ENCODE assay signal across 30 cellular contexts in the genomic region with DNA sequence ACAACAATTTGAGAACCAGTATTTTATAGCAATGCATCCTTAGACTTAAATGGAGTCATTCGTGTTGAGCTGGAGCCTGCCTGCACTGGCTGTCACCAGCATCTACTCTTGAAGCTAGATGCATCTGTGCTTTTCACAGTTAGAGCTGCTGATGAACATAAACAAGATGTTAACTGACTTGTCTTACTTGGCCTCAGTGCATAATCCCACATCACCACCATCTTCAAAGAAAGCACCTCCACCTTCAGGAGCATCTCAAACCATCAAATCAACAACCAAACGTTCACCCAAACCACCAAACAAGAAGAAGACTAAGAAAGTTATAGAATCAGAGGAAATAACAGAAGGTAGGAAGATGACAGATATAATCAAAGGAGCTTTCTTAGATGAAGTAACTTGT. TPM values are rescaled to one million over a fixed set of nuclear protein-coding genes. Genes with fewer than 3 reads are reported as not detected.
DNase-seq lines count a peak whose midpoint lies in the region; ATAC-seq and TF ChIP-seq lines count a peak whose summit lies in the region.
"Had no signal": no experiment of that assay in that cellular context is flagged by ENCODE, and none has a peak within 500 bp of the region (broad histone marks: within the 10 kb centered on the region; RNA-seq: fewer than 3 reads in every experiment).

No MANE protein-coding gene starts in this region.

- H3K27ac ChIP-seq in KOPT-K1 (ENCODE audit: low read depth, low read length, poor library complexity, severe bottlenecking), result peak overlapping the region; percentile 82
- H3K27ac ChIP-seq in right atrium auricular region, result no peak overlapping the region
- H3K27ac ChIP-seq: brain microvascular endothelial cell, left ventricle myocardium inferior, neutrophil, testis had no signal

- no peaks in the 10 kb centered on the region for H3K27me3 Mint-ChIP-seq in activated T-cell treated with anti-CD3 and anti-CD28 coated beads, Interleukin-2, amount 50 U/mL, for 72 hours (ENCODE audit: low read depth)
- H3K27me3 Mint-ChIP-seq in activated T-helper 1 cell treated with anti-CD3 and anti-CD28 coated beads, Interleukin-12 subunit alpha, Interleukin-12 subunit beta, Interleukin-2, Interleukin-4 antibody, amounts not matched to agents 30 ng/mL and 10 ng/mL and 1 ng/mL, durations not matched to agents 14 hours and 24 hours and 36 hours (ENCODE audit: insufficient read depth), result no peaks in the 10 kb centered on the region

- peaks cover 5% of the 10 kb centered on the region; the same call in 1 of the 2 replicates for H3K36me3 ChIP-seq in KOPT-K1 (ENCODE audit: insufficient read depth, low read length)
- no peaks in the 10 kb centered on the region for H3K36me3 ChIP-seq in right atrium auricular region
- H3K36me3 ChIP-seq: brain microvascular endothelial cell, left ventricle myocardium inferior, MG63, neutrophil had no signal

- H3K9me3 ChIP-seq in KOPT-K1 (ENCODE audit: insufficient read depth, low read length, poor library complexity, severe bottlenecking) (no peaks in the 10 kb centered on the region), right atrium auricular region (no peaks in the 10 kb centered on the region)
- H3K9me3 ChIP-seq: heart right ventricle, left ventricle myocardium inferior, MG63, neutrophil, testis had no signal

- no peaks in the 10 kb centered on the region for H3K27me3 ChIP-seq in right atrium auricular region
- H3K27me3 ChIP-seq: brain microvascular endothelial cell, heart right ventricle, MG63, neutrophil, testis had no signal

- no peaks in the 10 kb centered on the region for H3K9me3 Mint-ChIP-seq in activated T-cell treated with anti-CD3 and anti-CD28 coated beads, Interleukin-2, amount 50 U/mL, for 72 hours
- no peaks in the 10 kb centered on the region for H3K9me3 Mint-ChIP-seq in activated T-helper 1 cell treated with anti-CD3 and anti-CD28 coated beads, Interleukin-12 subunit alpha, Interleukin-12 subunit beta, Interleukin-2, Interleukin-4 antibody, amounts not matched to agents 30 ng/mL and 10 ng/mL and 1 ng/mL, durations not matched to agents 14 hours and 24 hours and 36 hours
- no peaks in the 10 kb centered on the region for H3K9me3 Mint-ChIP-seq in stimulated activated effector memory CD8-positive, alpha-beta T cell treated with anti-CD3 and anti-CD28 coated beads, Interleukin-12 subunit alpha, Interleukin-12 subunit beta, amount 100 ng/mL, for 72 hours

- TF ChIP-seq CTCF in right atrium auricular region (IDR thresholded peaks at IDR 0.05), result no peak

- no peak for ATAC-seq in activated T-cell treated with anti-CD3 and anti-CD28 coated beads, Interleukin-2, amount 50 U/mL, for 72 hours (replicated peaks in 1 of 2)
- no peak for ATAC-seq in stimulated activated effector memory CD8-positive, alpha-beta T cell treated with anti-CD3 and anti-CD28 coated beads, Interleukin-12 subunit alpha, Interleukin-12 subunit beta, amount 100 ng/mL, for 72 hours
- ATAC-seq in HG02840 (IDR thresholded peaks at IDR 0.05; ENCODE audit: low FRiP score, unreplicated experiment), result no peak
- ATAC-seq: heart right ventricle; right cardiac atrium; stimulated activated naive CD8-positive, alpha-beta T cell treated with anti-CD3 and anti-CD28 coated beads, Interleukin-15, Interleukin-2, amounts not matched to agents 100 U/mL and 50 U/mL, for 24 hours had no signal

- peak overlapping the region; percentile 15 to 22 for H3K4me3 Mint-ChIP-seq in activated T-cell treated with anti-CD3 and anti-CD28 coated beads, Interleukin-2, amount 50 U/mL, for 72 hours
- peak overlapping the region; percentile 58 for H3K4me3 Mint-ChIP-seq in activated T-helper 1 cell treated with anti-CD3 and anti-CD28 coated beads, Interleukin-12 subunit alpha, Interleukin-12 subunit beta, Interleukin-2, Interleukin-4 antibody, amounts not matched to agents 30 ng/mL and 10 ng/mL and 1 ng/mL, durations not matched to agents 14 hours and 24 hours and 36 hours
- H3K4me3 Mint-ChIP-seq in stimulated activated effector memory CD8-positive, alpha-beta T cell treated with anti-CD3 and anti-CD28 coated beads, Interleukin-12 subunit alpha, Interleukin-12 subunit beta, amount 100 ng/mL, for 72 hours, result no peak overlapping the region

- peaks cover 0 to 5% of the 10 kb centered on the region in 2 donors for H3K36me3 Mint-ChIP-seq in activated T-cell treated with anti-CD3 and anti-CD28 coated beads, Interleukin-2, amount 50 U/mL, for 72 hours (ENCODE audit: insufficient read depth in 2 of 2)
- H3K36me3 Mint-ChIP-seq in activated T-helper 1 cell treated with anti-CD3 and anti-CD28 coated beads, Interleukin-12 subunit alpha, Interleukin-12 subunit beta, Interleukin-2, Interleukin-4 antibody, amounts not matched to agents 30 ng/mL and 10 ng/mL and 1 ng/mL, durations not matched to agents 14 hours and 24 hours and 36 hours (ENCODE audit: low read depth), result peaks cover 14% of the 10 kb centered on the region
- no peaks in the 10 kb centered on the region for H3K36me3 Mint-ChIP-seq in stimulated activated effector memory CD8-positive, alpha-beta T cell treated with anti-CD3 and anti-CD28 coated beads, Interleukin-12 subunit alpha, Interleukin-12 subunit beta, amount 100 ng/mL, for 72 hours

- no peaks in the 10 kb centered on the region for H3K4me1 ChIP-seq in right atrium auricular region
- H3K4me1 ChIP-seq: testis had no signal

- H3K27ac Mint-ChIP-seq in activated T-cell treated with anti-CD3 and anti-CD28 coated beads, Interleukin-2, amount 50 U/mL, for 72 hours, result peak overlapping the region; percentile 48
- H3K27ac Mint-ChIP-seq in activated T-helper 1 cell treated with anti-CD3 and anti-CD28 coated beads, Interleukin-12 subunit alpha, Interleukin-12 subunit beta, Interleukin-2, Interleukin-4 antibody, amounts not matched to agents 30 ng/mL and 10 ng/mL and 1 ng/mL, durations not matched to agents 14 hours and 24 hours and 36 hours, result peak overlapping the region; percentile 94
- peak overlapping the region; percentile 4 for H3K27ac Mint-ChIP-seq in stimulated activated effector memory CD8-positive, alpha-beta T cell treated with anti-CD3 and anti-CD28 coated beads, Interleukin-12 subunit alpha, Interleukin-12 subunit beta, amount 100 ng/mL, for 72 hours

- DNase-seq in activated T-cell treated with anti-CD3 and anti-CD28 coated beads, Interleukin-2, amount 50 U/mL, for 72 hours, result no peak
- DNase-seq in activated T-cell treated with anti-CD3 and anti-CD28 coated beads for 4 hours, result no peak
- no peak for DNase-seq in activated T-helper 1 cell treated with anti-CD3 and anti-CD28 coated beads, Interleukin-12 subunit alpha, Interleukin-12 subunit beta, Interleukin-2, Interleukin-4 antibody, amounts not matched to agents 30 ng/mL and 10 ng/mL and 1 ng/mL, durations not matched to agents 14 hours and 24 hours and 36 hours (ENCODE audit: low spot score)
- DNase-seq in stimulated activated effector memory CD8-positive, alpha-beta T cell treated with anti-CD3 and anti-CD28 coated beads, Interleukin-12 subunit alpha, Interleukin-12 subunit beta, amount 100 ng/mL, for 72 hours (ENCODE audit: low spot score in 2 of 2), result no peak
- no peak for DNase-seq in right atrium auricular region (ENCODE audit: low spot score)
- DNase-seq: activated CD4-positive, CD25-positive, alpha-beta regulatory T cell treated with anti-CD3 and anti-CD28 coated beads, Interleukin-2, amount 50 U/mL, for 72 hours; activated effector memory CD4-positive, alpha-beta T cell treated with Interleukin-2 at 50 U/mL for 16 hours; AML-193; amygdala; brain microvascular endothelial cell; DMS153; H7; heart right ventricle; KBM-7; left ventricle myocardium inferior; MG63; NCI-H1105; NCI-H2029 treated with DMSO at 0.1 percent for 48 hours; NCI-H526; OCI-M1; posterior cingulate gyrus; right cardiac atrium; stimulated activated naive CD8-positive, alpha-beta T cell treated with anti-CD3 and anti-CD28 coated beads, Interleukin-15, Interleukin-2, amounts not matched to agents 100 U/mL and 50 U/mL, for 24 hours; testis had no signal

- intact Hi-C loops in activated T-helper 1 cell treated with anti-CD3 and anti-CD28 coated beads, Interleukin-12 subunit alpha, Interleukin-12 subunit beta, Interleukin-2, Interleukin-4 antibody, amounts not matched to agents 30 ng/mL and 10 ng/mL and 1 ng/mL, durations not matched to agents 14 hours and 24 hours and 36 hours (cut with micrococcal nuclease), result loop anchor here (1.0 to 10.0 kb wide), 4 partner anchors 71 to 1149 kb away; a partner anchor contains a TSS

- H3K4me1 Mint-ChIP-seq in activated T-cell treated with anti-CD3 and anti-CD28 coated beads, Interleukin-2, amount 50 U/mL, for 72 hours (ENCODE audit: low read depth), result peaks cover 70% of the 10 kb centered on the region
- H3K4me1 Mint-ChIP-seq in activated T-helper 1 cell treated with anti-CD3 and anti-CD28 coated beads, Interleukin-12 subunit alpha, Interleukin-12 subunit beta, Interleukin-2, Interleukin-4 antibody, amounts not matched to agents 30 ng/mL and 10 ng/mL and 1 ng/mL, durations not matched to agents 14 hours and 24 hours and 36 hours (ENCODE audit: low read depth), result peaks cover 71% of the 10 kb centered on the region
- peaks cover 5% of the 10 kb centered on the region for H3K4me1 Mint-ChIP-seq in stimulated activated effector memory CD8-positive, alpha-beta T cell treated with anti-CD3 and anti-CD28 coated beads, Interleukin-12 subunit alpha, Interleukin-12 subunit beta, amount 100 ng/mL, for 72 hours

- no peak overlapping the region for H3K4me3 ChIP-seq in right atrium auricular region
- H3K4me3 ChIP-seq: heart right ventricle, left ventricle myocardium inferior, MG63, smooth muscle cell, testis had no signal

RNA-seq across cellular contexts. Expression of a gene that starts 7.8 kb away (rescaled TPM):
- 1 to 10 TPM; 1.7 to 8.8 TPM for total RNA-seq in activated T-cell treated with anti-CD3 and anti-CD28 coated beads, Interleukin-2, amount 50 U/mL, for 72 hours
- 6.9 and 7.4 TPM in 2 replicates for total RNA-seq in activated T-helper 1 cell treated with anti-CD3 and anti-CD28 coated beads, Interleukin-12 subunit alpha, Interleukin-12 subunit beta, Interleukin-2, Interleukin-4 antibody, amounts not matched to agents 30 ng/mL and 10 ng/mL and 1 ng/mL, durations not matched to agents 14 hours and 24 hours and 36 hours
- 100 to 1,000 TPM; 105 to 346 TPM for total RNA-seq in right atrium auricular region
- total RNA-seq: endothelial cell of umbilical vein, myocyte, smooth muscle cell had no signal

Comparison
In these comparisons a context has a peak if more than half of its experiments do, and no peak if none do; other contexts are left out.
1. H3K27ac Mint-ChIP-seq: peak in every context shown above with its lines; median percentile 94 in activated T-helper 1 cell treated with anti-CD3 and anti-CD28 coated beads, Interleukin-12 subunit alpha, Interleukin-12 subunit beta, Interleukin-2, Interleukin-4 antibody, amounts not matched to agents 30 ng/mL and 10 ng/mL and 1 ng/mL, durations not matched to agents 14 hours and 24 hours and 36 hours; 48 in activated T-cell treated with anti-CD3 and anti-CD28 coated beads, Interleukin-2, amount 50 U/mL, for 72 hours; 4 in stimulated activated effector memory CD8-positive, alpha-beta T cell treated with anti-CD3 and anti-CD28 coated beads, Interleukin-12 subunit alpha, Interleukin-12 subunit beta, amount 100 ng/mL, for 72 hours.
2. RNA of a gene that starts 7.8 kb away (total RNA-seq): 105 to 346 TPM in right atrium auricular region; 1.7 to 8.8 TPM in activated T-cell treated with anti-CD3 and anti-CD28 coated beads, Interleukin-2, amount 50 U/mL, for 72 hours and 6.9 to 7.4 TPM in activated T-helper 1 cell treated with anti-CD3 and anti-CD28 coated beads, Interleukin-12 subunit alpha, Interleukin-12 subunit beta, Interleukin-2, Interleukin-4 antibody, amounts not matched to agents 30 ng/mL and 10 ng/mL and 1 ng/mL, durations not matched to agents 14 hours and 24 hours and 36 hours; every median in the first group is over 10 times any median in the second.